ENCODE assay signal across 39 cellular contexts in genomic region chr10:112313911-112314310, GRCh38. TPM values are rescaled to one million over a fixed set of nuclear protein-coding genes. Genes with fewer than 3 reads are reported as not detected.
"Had no signal": no experiment of that assay in that cellular context is flagged by ENCODE, and none has a peak within 500 bp of the region (broad histone marks: within the 10 kb centered on the region; RNA-seq: fewer than 3 reads in every experiment).

No MANE protein-coding gene starts in this region.

- H3K4me3 ChIP-seq: esophagus squamous epithelium, gastroesophageal sphincter, pancreas, prostate gland, sigmoid colon, thyroid gland, upper lobe of left lung, vagina had no signal

- ATAC-seq: activated CD4-positive, CD25-positive, alpha-beta regulatory T cell treated with anti-CD3 and anti-CD28 coated beads, Interleukin-2, amount 50 U/mL, for 24 hours; activated CD8-positive, alpha-beta T cell treated with anti-CD3 and anti-CD28 coated beads for 36 hours; activated T-cell treated with anti-CD3 and anti-CD28 coated beads, Interleukin-2, amount 50 U/mL, for 4 hours; activated T-helper 17 cell treated with anti-CD3 and anti-CD28 coated beads, Interleukin-2, amount 50 U/mL, for 72 hours; gastroesophageal sphincter; naive thymus-derived CD8-positive, alpha-beta T cell; pancreas; stimulated activated memory B cell treated with anti-CD40 and anti-IgM and Interleukin-4, amounts not matched to agents 10 μg/mL and 1 μg/mL and 100 μg/mL, for 72 hours; stimulated activated naive CD8-positive, alpha-beta T cell treated with anti-CD3 and anti-CD28 coated beads, Interleukin-15, amount 100 ng/mL, for 72 hours had no signal

- DNase-seq: activated CD4-positive, alpha-beta T cell treated with anti-CD3 and anti-CD28 coated beads for 48 hours; activated CD8-positive, alpha-beta T cell treated with anti-CD3 and anti-CD28 coated beads for 36 hours; activated gamma-delta T cell treated with Interleukin-2 at 50 U/mL for 16 hours; activated naive CD4-positive, alpha-beta T cell treated with anti-CD3 and anti-CD28 coated beads, Interleukin-2, amount 50 U/mL, for 16 hours; activated T-cell treated with anti-CD3 and anti-CD28 coated beads, Interleukin-2, amount 50 U/mL, for 4 hours; amniotic stem cell; brain microvascular endothelial cell; endodermal cell; esophagus squamous epithelium; head of caudate nucleus; hippocampal formation; immature natural killer cell; naive thymus-derived CD8-positive, alpha-beta T cell; nucleus accumbens; pancreas; sigmoid colon; small intestine; stimulated activated CD4-positive, alpha-beta T cell treated with anti-CD3 and anti-CD28 coated beads, Interleukin-1b, Interleukin-23, amount 100 ng/mL, for 48 hours; stimulated activated CD4-positive, alpha-beta T cell treated with anti-CD3 and anti-CD28 coated beads, Interleukin-4, amount 100 ng/mL, for 4 hours; stimulated activated CD8-positive, alpha-beta memory T cell treated with anti-CD3 and anti-CD28 coated beads, Interleukin-4, amount 100 ng/mL, for 48 hours; stimulated activated naive CD8-positive, alpha-beta T cell treated with anti-CD3 and anti-CD28 coated beads, Interleukin-15, amount 100 ng/mL, for 72 hours; T-helper 2 cell; thyroid gland; upper lobe of left lung; WERI-Rb-1 had no signal

- H3K9me3 ChIP-seq: esophagus squamous epithelium, gastroesophageal sphincter, pancreas, prostate gland, sigmoid colon, thyroid gland, upper lobe of left lung, vagina had no signal

- H3K36me3 ChIP-seq: brain microvascular endothelial cell, esophagus squamous epithelium, gastroesophageal sphincter, pancreas, prostate gland, sigmoid colon, thyroid gland, upper lobe of left lung, vagina, WERI-Rb-1 had no signal

- FAIRE-seq: astrocyte, pancreas, small intestine had no signal

- H3K27me3 ChIP-seq: brain microvascular endothelial cell, pancreas, thyroid gland, upper lobe of left lung, vagina had no signal

- H3K27ac ChIP-seq: brain microvascular endothelial cell, epithelial cell of prostate, esophagus squamous epithelium, gastroesophageal sphincter, pancreas, prostate gland, sigmoid colon, thyroid gland, upper lobe of left lung, vagina, WERI-Rb-1 had no signal

- H3K4me1 ChIP-seq: esophagus squamous epithelium, gastroesophageal sphincter, pancreas, prostate gland, sigmoid colon, thyroid gland, upper lobe of left lung, vagina had no signal

RNA-seq across cellular contexts. Expression of gene TECTB, which starts 30.7 kb away (rescaled TPM):
- total RNA-seq: activated CD8-positive, alpha-beta T cell treated with anti-CD3 and anti-CD28 coated beads for 36 hours; activated T-cell treated with anti-CD3 and anti-CD28 coated beads, Interleukin-2, amount 50 U/mL, for 4 hours; activated T-helper 17 cell treated with anti-CD3 and anti-CD28 coated beads, Interleukin-2, amount 50 U/mL, for 72 hours; astrocyte; cardiac septum; chondrocyte; endodermal cell; esophagus squamous epithelium; fibroblast of villous mesenchyme; gastroesophageal sphincter; kidney epithelial cell; lower leg skin; naive thymus-derived CD8-positive, alpha-beta T cell; neural crest cell; pancreas; prostate gland; sigmoid colon; upper lobe of left lung; vagina had no signal
- polyA plus RNA-seq: immature natural killer cell; naive thymus-derived CD8-positive, alpha-beta T cell; pancreas; sigmoid colon had no signal
